ENCODE assay signal across 22 cellular contexts in the genomic region with DNA sequence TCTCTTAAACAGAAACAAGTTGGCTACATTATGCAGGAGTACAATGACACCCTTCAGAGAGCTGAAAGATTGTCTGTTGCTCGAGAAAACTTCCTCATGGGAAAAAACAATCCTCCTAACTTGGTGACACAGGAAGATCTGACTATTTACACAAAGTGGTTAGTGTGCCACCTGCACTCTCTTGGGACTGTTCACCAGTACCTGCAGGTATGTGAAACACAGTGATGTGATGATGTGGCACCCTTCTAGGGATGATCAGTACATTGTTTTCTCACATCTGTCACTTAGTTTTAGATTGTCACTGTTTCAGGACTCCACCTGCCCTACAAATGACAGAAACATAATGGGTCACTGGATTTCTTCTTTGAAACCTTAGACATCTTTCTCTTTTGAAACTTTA.
"Had no signal": no experiment of that assay in that cellular context is flagged by ENCODE, and none has a peak within 500 bp of the region (broad histone marks: within the 10 kb centered on the region; RNA-seq: fewer than 3 reads in every experiment).

No MANE protein-coding gene starts in this region.

- DNase-seq: activated B cell treated with CpG ODN at 0.5 μM for 24 hours; activated CD4-positive, alpha-beta memory T cell treated with anti-CD3 and anti-CD28 coated beads for 36 hours; activated CD4-positive, alpha-beta T cell treated with anti-CD3 and anti-CD28 coated beads for 4 hours; activated naive CD4-positive, alpha-beta T cell treated with anti-CD3 and anti-CD28 coated beads for 36 hours; activated T-cell treated with anti-CD3 and anti-CD28 coated beads, Interleukin-2, amount 50 U/mL, for 1 hour; cerebellar nuclear complex; effector CD8-positive, alpha-beta T cell; gastrocnemius medialis; heart left ventricle; immature natural killer cell; kidney glomerular epithelial cell; mesendoderm; natural killer cell; posterior cingulate gyrus; stimulated activated CD4-positive, alpha-beta T cell treated with anti-CD3 and anti-CD28 coated beads, Interleukin-12 subunit alpha, Interleukin-12 subunit beta, amount 100 ng/mL, for 4 hours; stimulated activated CD4-positive, alpha-beta T cell treated with anti-CD3 and anti-CD28 coated beads, Interleukin-1b, Interleukin-23, amount 100 ng/mL, for 48 hours; stimulated activated naive CD8-positive, alpha-beta T cell treated with anti-CD3 and anti-CD28 coated beads, Interleukin-15, Interleukin-2, amounts not matched to agents 100 U/mL and 50 U/mL, for 24 hours; substantia nigra; T-cell; uterus had no signal

- H3K36me3 ChIP-seq: gastrocnemius medialis, heart left ventricle, tibial nerve, uterus had no signal

- H3K4me1 ChIP-seq: tibial nerve, uterus had no signal

- H3K27me3 ChIP-seq: gastrocnemius medialis, heart left ventricle, tibial nerve, uterus had no signal

- H3K27ac ChIP-seq: gastrocnemius medialis, heart left ventricle, tibial nerve, uterus had no signal

- H3K4me3 ChIP-seq: gastrocnemius medialis, heart left ventricle, tibial nerve, uterus had no signal

- ATAC-seq: esophagus mucosa; gastrocnemius medialis; heart left ventricle; natural killer cell; stimulated activated naive CD8-positive, alpha-beta T cell treated with anti-CD3 and anti-CD28 coated beads, Interleukin-15, Interleukin-2, amounts not matched to agents 100 U/mL and 50 U/mL, for 24 hours; T-cell had no signal

- H3K9me3 ChIP-seq: gastrocnemius medialis, heart left ventricle, uterus had no signal
